ENCODE assay signal across 10 cellular contexts in genomic region chr5:128397878-128398277, GRCh38.
"Had no signal": no experiment of that assay in that cellular context is flagged by ENCODE, and none has a peak within 500 bp of the region (broad histone marks: within the 10 kb centered on the region; RNA-seq: fewer than 3 reads in every experiment).

No MANE protein-coding gene starts in this region.

- H3K27ac ChIP-seq: GM23248, HL-60 had no signal

- H3K4me1 ChIP-seq: HAP-1 had no signal

- H3K4me3 ChIP-seq: GM23248, HAP-1, K562 had no signal

- H3K9me3 ChIP-seq: HAP-1 had no signal

- H3K36me3 ChIP-seq: HAP-1 had no signal

- DNase-seq: GM23248, GOT3, H7, HFFc6, KG1 had no signal

- ATAC-seq: HCT116, HepG2, K562 had no signal
